Comparison of ENCODE assay signal across 26 cellular contexts in genomic region chr1:56229183-56229582, GRCh38.
DNase-seq lines count a peak whose midpoint lies in the region; ATAC-seq and TF ChIP-seq lines count a peak whose summit lies in the region.
"Had no signal": no experiment of that assay in that cellular context is flagged by ENCODE, and none has a peak within 500 bp of the region (broad histone marks: within the 10 kb centered on the region; RNA-seq: fewer than 3 reads in every experiment).

No MANE protein-coding gene starts in this region.

- H2BK15ac ChIP-seq in mesenchymal stem cell (ENCODE audit: low read depth, poor library complexity, severe bottlenecking) = no peak overlapping the region

- H3K9me3 ChIP-seq in endodermal cell (ENCODE audit: control insufficient read depth, low read length) (no peaks in the 10 kb centered on the region), mesenchymal stem cell (ENCODE audit: control insufficient read depth, low read length) (no peaks in the 10 kb centered on the region)
- H3K9me3 ChIP-seq: breast epithelium, gastroesophageal sphincter, pancreas, right atrium auricular region, testis, uterus had no signal

- no peak overlapping the region for H3K18ac ChIP-seq in mesenchymal stem cell (ENCODE audit: low read depth in 1 of 2, low read length in 2 of 2)

- no peak overlapping the region for H3K4me3 ChIP-seq in endodermal cell (ENCODE audit: low read length)
- no peak overlapping the region for H3K4me3 ChIP-seq in mesenchymal stem cell (ENCODE audit: insufficient read depth in 1 of 2, low read depth in 1 of 2, low read length in 2 of 2)
- H3K4me3 ChIP-seq: breast epithelium, gastroesophageal sphincter, pancreas, right atrium auricular region, testis, uterus had no signal

- H4K8ac ChIP-seq in mesenchymal stem cell (ENCODE audit: low read length) = no peak overlapping the region

- no peak overlapping the region for H2BK5ac ChIP-seq in mesenchymal stem cell (ENCODE audit: low read depth, low read length, poor library complexity, severe bottlenecking)

- H4K91ac ChIP-seq in mesenchymal stem cell (ENCODE audit: low read length) = no peak overlapping the region

- H3K27me3 Mint-ChIP-seq in endodermal cell (ENCODE audit: insufficient read depth) = peaks cover 10% of the 10 kb centered on the region
- H3K27me3 Mint-ChIP-seq: activated T-cell treated with anti-CD3 and anti-CD28 coated beads, Interleukin-2, amount 50 U/mL, for 24 hours had no signal

- H3K4ac ChIP-seq in mesenchymal stem cell (ENCODE audit: low read depth in 1 of 2, low read length in 2 of 2) = no peak overlapping the region

- 71 to 84% methylated on average over 8 of the region's 8 CpGs for WGBS in endodermal cell (ENCODE audit: insufficient coverage in 1 of 2, insufficient read length in 1 of 2), 2 experiments
- 34% methylated on average over 8 of the region's 8 CpGs for WGBS in mesenchymal stem cell

- ATAC-seq in HG03521 (IDR thresholded peaks at IDR 0.05; ENCODE audit: unreplicated experiment) (no peak), left lobe of liver (no peak)
- ATAC-seq: gastroesophageal sphincter, HCT116 had no signal

- TF ChIP-seq CTCF in endodermal cell (conservative IDR thresholded peaks at IDR 0.05) = no peak

- H3K9ac ChIP-seq in endodermal cell (ENCODE audit: extremely low read depth, low read length, poor library complexity, severe bottlenecking) = no peak overlapping the region
- H3K9ac ChIP-seq in mesenchymal stem cell (ENCODE audit: low read length) = no peak overlapping the region

- H3K4me1 Mint-ChIP-seq in endodermal cell = no peaks in the 10 kb centered on the region
- H3K4me1 Mint-ChIP-seq: memory B cell had no signal

- H3K4me2 ChIP-seq in mesenchymal stem cell (ENCODE audit: low read length, poor library complexity, severe bottlenecking) = no peak overlapping the region

- H3K27ac Mint-ChIP-seq in endodermal cell = no peak overlapping the region
- H3K27ac Mint-ChIP-seq: activated T-cell treated with anti-CD3 and anti-CD28 coated beads, Interleukin-2, amount 50 U/mL, for 24 hours; memory B cell had no signal

- no peak overlapping the region for H2AFZ ChIP-seq in mesenchymal stem cell (ENCODE audit: low read depth, low read length)

- no peaks in the 10 kb centered on the region for H3K36me3 ChIP-seq in endodermal cell (ENCODE audit: control insufficient read depth, insufficient read depth, low read length)
- no peaks in the 10 kb centered on the region for H3K36me3 ChIP-seq in mesenchymal stem cell (ENCODE audit: control insufficient read depth in 1 of 2, insufficient read depth in 2 of 2, low read depth in 1 of 2, low read length in 2 of 2)
- H3K36me3 ChIP-seq: breast epithelium, gastroesophageal sphincter, pancreas, right atrium auricular region, uterus had no signal

- H3K79me1 ChIP-seq in mesenchymal stem cell (replicated peaks; ENCODE audit: low read length, poor library complexity, severe bottlenecking) = no peaks in the 10 kb centered on the region

- H2AK5ac ChIP-seq in mesenchymal stem cell (ENCODE audit: low read length, severe bottlenecking) = no peak overlapping the region

- peaks cover 19% of the 10 kb centered on the region for H3K27me3 ChIP-seq in endodermal cell (ENCODE audit: control insufficient read depth, insufficient read depth, low read length, poor library complexity, severe bottlenecking)
- no peaks in the 10 kb centered on the region for H3K27me3 ChIP-seq in mesenchymal stem cell (ENCODE audit: control insufficient read depth in 1 of 2, insufficient read depth in 1 of 2, low read length in 2 of 2)
- H3K27me3 ChIP-seq: breast epithelium, gastroesophageal sphincter, pancreas, right atrium auricular region, testis, uterus had no signal

- H3K14ac ChIP-seq in mesenchymal stem cell (ENCODE audit: low read length in 2 of 2) = no peak overlapping the region

- H3K36me3 Mint-ChIP-seq in endodermal cell (ENCODE audit: low read depth) = no peaks in the 10 kb centered on the region
- H3K36me3 Mint-ChIP-seq: memory B cell had no signal

- no peak overlapping the region for H2BK120ac ChIP-seq in mesenchymal stem cell (ENCODE audit: low read depth, low read length)

- no peak overlapping the region for H3K23ac ChIP-seq in mesenchymal stem cell (ENCODE audit: low read length in 2 of 2)

- H3K27ac ChIP-seq in endodermal cell (ENCODE audit: low read depth, low read length) (peak overlapping the region; percentile 69), mesenchymal stem cell (ENCODE audit: low read length, poor library complexity, severe bottlenecking) (no peak overlapping the region)
- H3K27ac ChIP-seq: breast epithelium, gastroesophageal sphincter, pancreas, right atrium auricular region, testis, uterus had no signal

- H3K4me3 Mint-ChIP-seq in endodermal cell = no peak overlapping the region
- H3K4me3 Mint-ChIP-seq: activated T-cell treated with anti-CD3 and anti-CD28 coated beads, Interleukin-2, amount 50 U/mL, for 24 hours; memory B cell had no signal

- DNase-seq in NCI-H748 (lab: John Stamatoyannopoulos, UW; ENCODE audit: unreplicated experiment) = peak; percentile 78
- no peak for DNase-seq in NCI-H748 treated with DMSO at 0.1 percent for 48 hours (lab: John Stamatoyannopoulos, UW)
- peak; percentile 49 for DNase-seq in endodermal cell
- peak; percentile 17 for DNase-seq in mesenchymal stem cell
- DNase-seq in NCI-H2107 treated with DMSO at 0.1 percent for 48 hours (lab: John Stamatoyannopoulos, UW; ENCODE audit: unreplicated experiment) = no peak
- no peak for DNase-seq in left lobe of liver (ENCODE audit: low spot score)
- no peak for DNase-seq in GOT3 (lab: John Stamatoyannopoulos, UW)
- DNase-seq: activated CD4-positive, alpha-beta T cell treated with anti-CD3 and anti-CD28 coated beads for 4 hours; activated gamma-delta T cell treated with Interleukin-2 at 50 U/mL for 16 hours; activated T-cell treated with anti-CD3 and anti-CD28 coated beads, Interleukin-2, amount 50 U/mL, for 24 hours; effector memory CD4-positive, alpha-beta T cell; EL; IMR-90; NCI-H1105; NCI-H2081 treated with DMSO at 0.1 percent for 48 hours; pancreas; stimulated activated CD4-positive, alpha-beta T cell treated with anti-CD3 and anti-CD28 coated beads, Interleukin-4, amount 100 ng/mL, for 24 hours; stimulated activated naive CD4-positive, alpha-beta T cell; testis; uterus had no signal

- no peaks in the 10 kb centered on the region for H3K4me1 ChIP-seq in endodermal cell (ENCODE audit: control insufficient read depth, insufficient read depth, low read length)
- no peaks in the 10 kb centered on the region for H3K4me1 ChIP-seq in mesenchymal stem cell (ENCODE audit: control insufficient read depth, insufficient read depth, low read depth, low read length)
- H3K4me1 ChIP-seq: breast epithelium, gastroesophageal sphincter, pancreas, right atrium auricular region, testis, uterus had no signal

- no peaks in the 10 kb centered on the region for H3K9me3 Mint-ChIP-seq in endodermal cell
- H3K9me3 Mint-ChIP-seq: memory B cell had no signal

- no peak overlapping the region for H2BK12ac ChIP-seq in mesenchymal stem cell (ENCODE audit: low read length in 2 of 2)

Comparison
In these comparisons a context has a peak if more than half of its experiments do, and no peak if none do; other contexts are left out.
1. DNase-seq: peak in NCI-H748 (single experiment), endodermal cell (single experiment) and mesenchymal stem cell (single experiment); none in NCI-H748 treated with DMSO at 0.1 percent for 48 hours (single experiment), NCI-H2107 treated with DMSO at 0.1 percent for 48 hours (single experiment), left lobe of liver (single experiment) and GOT3 (single experiment).